Comparison of ENCODE assay signal across 16 cellular contexts in genomic region chr1:208174736-208175507, GRCh38.
DNase-seq lines count a peak whose midpoint lies in the region; FAIRE-seq and TF ChIP-seq lines count a peak whose summit lies in the region.
"Had no signal": no experiment of that assay in that cellular context is flagged by ENCODE, and none has a peak within 500 bp of the region (broad histone marks: within the 10 kb centered on the region; RNA-seq: fewer than 3 reads in every experiment).

No MANE protein-coding gene starts in this region.

- no peak overlapping the region for H4K91ac ChIP-seq in neuronal stem cell (ENCODE audit: low read depth, low read length, poor library complexity)

- no peak overlapping the region for H2BK5ac ChIP-seq in neuronal stem cell (ENCODE audit: low read length)

- H2BK15ac ChIP-seq in neuronal stem cell (ENCODE audit: low read length): peak overlapping the region; percentile 71

- H3K4me3 ChIP-seq in Caco-2 (ENCODE audit: low read depth, low read length) (no peak overlapping the region), fibroblast of pulmonary artery (replicated peaks; ENCODE audit: low read depth, low read length) (no peak overlapping the region), neuronal stem cell (ENCODE audit: low read length in 2 of 2) (no peak overlapping the region), kidney (ENCODE audit: low read length in 2 of 2) (no peak overlapping the region), adrenal gland (no peak overlapping the region)

- CTCF ChIA-PET in Caco-2 (lab: Charles Lee): no interaction called here

- peak overlapping the region; percentile 56 for H3K27ac Mint-ChIP-seq in Caco-2 (ENCODE audit: unreplicated experiment)
- H3K27ac Mint-ChIP-seq: activated CD4-positive, alpha-beta memory T cell treated with anti-CD3 and anti-CD28 coated beads for 36 hours; activated T-cell treated with anti-CD3 and anti-CD28 coated beads, Interleukin-2, amount 50 U/mL, for 72 hours had no signal

- H3K9ac ChIP-seq in neuronal stem cell (ENCODE audit: low read depth, low read length, poor library complexity) (no peak overlapping the region), kidney (ENCODE audit: low read length in 2 of 2) (no peak overlapping the region)

- H2BK12ac ChIP-seq in neuronal stem cell (ENCODE audit: low read length): no peak overlapping the region

- no peak overlapping the region for H3K4me3 Mint-ChIP-seq in Caco-2 (ENCODE audit: unreplicated experiment)
- H3K4me3 Mint-ChIP-seq: activated CD4-positive, alpha-beta memory T cell treated with anti-CD3 and anti-CD28 coated beads for 36 hours; activated T-cell treated with anti-CD3 and anti-CD28 coated beads, Interleukin-2, amount 50 U/mL, for 72 hours; central memory CD8-positive, alpha-beta T cell had no signal

- DNase-seq in Caco-2 (no peak), NCI-H69 (lab: John Stamatoyannopoulos, UW) (peak; percentile 62), fibroblast of pulmonary artery (ENCODE audit: low read depth) (peak; percentile 51), neuronal stem cell (ENCODE audit: low spot score) (no peak), KBM-7 (no peak), kidney (no peak), adrenal gland (no peak), T1000 (lab: John Stamatoyannopoulos, UW) (no peak)
- DNase-seq: activated CD4-positive, alpha-beta memory T cell treated with anti-CD3 and anti-CD28 coated beads for 36 hours; activated T-cell treated with anti-CD3 and anti-CD28 coated beads, Interleukin-2, amount 50 U/mL, for 72 hours; BE2C; islet precursor cell; KG1; NCI-H1105 treated with DMSO at 0.1 percent for 48 hours; stimulated activated CD4-positive, alpha-beta T cell treated with anti-CD3 and anti-CD28 coated beads, Interleukin-12 subunit alpha, Interleukin-12 subunit beta, amount 100 ng/mL, for 4 hours had no signal

- no peak overlapping the region for H3K14ac ChIP-seq in neuronal stem cell (ENCODE audit: low read length)

- no peaks in the 10 kb centered on the region for H3K79me1 ChIP-seq in neuronal stem cell (ENCODE audit: low read depth, low read length)

- H3K27me3 ChIP-seq in Caco-2 (replicated peaks; ENCODE audit: control insufficient read depth, insufficient read depth, low read length) (no peaks in the 10 kb centered on the region), neuronal stem cell (ENCODE audit: control insufficient read depth in 3 of 3, insufficient read depth in 3 of 3, low read depth in 1 of 3, low read length in 3 of 3) (no peaks in the 10 kb centered on the region), adrenal gland (no peaks in the 10 kb centered on the region)
- H3K27me3 ChIP-seq: BE2C had no signal

- no peak overlapping the region for H2AFZ ChIP-seq in neuronal stem cell (ENCODE audit: low read length)

- H3K36me3 ChIP-seq in Caco-2 (ENCODE audit: control insufficient read depth, insufficient read depth, low read length): no peaks in the 10 kb centered on the region
- H3K36me3 ChIP-seq in neuronal stem cell (replicated peaks in 1 of 2; ENCODE audit: control insufficient read depth in 2 of 2, insufficient read depth in 2 of 2, low read length in 2 of 2): no peaks in the 10 kb centered on the region
- no peaks in the 10 kb centered on the region for H3K36me3 ChIP-seq in kidney (ENCODE audit: control insufficient read depth in 1 of 2, insufficient read depth in 2 of 2, low read length in 2 of 2)
- H3K36me3 ChIP-seq in adrenal gland (replicated peaks in 1 of 2): no peaks in the 10 kb centered on the region

- TF ChIP-seq CTCF in Caco-2 (IDR thresholded peaks at IDR 0.05; ENCODE audit: insufficient read depth in 1 of 2, low read depth in 1 of 2, low read length in 1 of 2, severe bottlenecking in 1 of 2, unreplicated experiment in 1 of 2): no peak
- no peak for TF ChIP-seq CTCF in fibroblast of pulmonary artery (IDR thresholded peaks at IDR 0.05; ENCODE audit: low read length, missing control alignments)
- no peak for TF ChIP-seq CTCF in kidney (IDR thresholded peaks at IDR 0.05; ENCODE audit: borderline replicate concordance, extremely low read depth, insufficient read depth)
- TF ChIP-seq CTCF in adrenal gland (IDR thresholded peaks at IDR 0.05): no peak

- no peak for FAIRE-seq in kidney (lab: Jason Lieb, UNC)

- peak overlapping the region; percentile 69 for H2AK5ac ChIP-seq in neuronal stem cell (ENCODE audit: low read depth, low read length)

- H3K9me3 ChIP-seq in Caco-2: no peaks in the 10 kb centered on the region
- peaks cover 0 to 1% of the 10 kb centered on the region in 2 donors for H3K9me3 ChIP-seq in neuronal stem cell (replicated peaks in 1 of 2; ENCODE audit: control insufficient read depth in 2 of 2, insufficient read depth in 1 of 2, low read depth in 1 of 2, low read length in 2 of 2)
- no peaks in the 10 kb centered on the region for H3K9me3 ChIP-seq in kidney (ENCODE audit: control insufficient read depth in 1 of 2, low read length in 2 of 2)
- no peaks in the 10 kb centered on the region for H3K9me3 ChIP-seq in adrenal gland (replicated peaks in 1 of 3)
- H3K9me3 ChIP-seq: BE2C had no signal

- intact Hi-C loops in Caco-2 (cut with micrococcal nuclease; ENCODE audit: unreplicated experiment): no loop called here
- intact Hi-C loops in kidney (cut with DNase I): no loop called here
- intact Hi-C loops in adrenal gland (cut with DNase I): no loop called here

- H3K4me2 ChIP-seq in neuronal stem cell (ENCODE audit: insufficient read depth, low read length, poor library complexity, severe bottlenecking): no peak overlapping the region

- no peaks in the 10 kb centered on the region for H3K9me3 Mint-ChIP-seq in Caco-2 (ENCODE audit: unreplicated experiment)
- H3K9me3 Mint-ChIP-seq: activated CD4-positive, alpha-beta memory T cell treated with anti-CD3 and anti-CD28 coated beads for 36 hours; activated T-cell treated with anti-CD3 and anti-CD28 coated beads, Interleukin-2, amount 50 U/mL, for 72 hours; central memory CD8-positive, alpha-beta T cell had no signal

- no peak overlapping the region for H3K4ac ChIP-seq in neuronal stem cell (ENCODE audit: low read length)

- no CpG with 5 or more reads among the region's 6 CpGs for WGBS in neuronal stem cell (ENCODE audit: extremely low coverage in 2 of 2, insufficient read length in 2 of 2, insufficient replicate concordance in 1 of 2), 2 donors
- WGBS in adrenal gland, 4 donors: 66 to 98% (median 69%) methylated on average over 3 to 6 of the region's 6 CpGs

- no peaks in the 10 kb centered on the region for H3K36me3 Mint-ChIP-seq in Caco-2 (ENCODE audit: insufficient read depth, unreplicated experiment)
- H3K36me3 Mint-ChIP-seq: activated CD4-positive, alpha-beta memory T cell treated with anti-CD3 and anti-CD28 coated beads for 36 hours had no signal

- peak overlapping the region; percentile 32 for H3K18ac ChIP-seq in neuronal stem cell (ENCODE audit: low read length)

- H3K27ac ChIP-seq in neuronal stem cell (replicated peaks; ENCODE audit: low read length): no peak overlapping the region
- H3K27ac ChIP-seq in kidney (ENCODE audit: low read depth in 2 of 2, low read length in 2 of 2): no peak overlapping the region
- no peak overlapping the region for H3K27ac ChIP-seq in adrenal gland

- no TSS peak for BruUV-seq in Caco-2 (replicated peaks; lab: Mats Ljungman, UMichigan)

- H3K4me1 ChIP-seq in Caco-2: peaks cover 60% of the 10 kb centered on the region
- H3K4me1 ChIP-seq in neuronal stem cell (ENCODE audit: control insufficient read depth in 2 of 2, insufficient read depth in 1 of 2, low read depth in 1 of 2, low read length in 2 of 2): peaks cover 38 to 47% of the 10 kb centered on the region in 2 donors
- peaks cover 16 to 28% of the 10 kb centered on the region in 2 donors for H3K4me1 ChIP-seq in kidney (ENCODE audit: control insufficient read depth in 1 of 2, insufficient read depth in 1 of 2, low read depth in 1 of 2, low read length in 2 of 2)
- H3K4me1 ChIP-seq in adrenal gland (replicated peaks in 1 of 2): peaks cover 0 to 9% of the 10 kb centered on the region in 2 donors

- no peak overlapping the region for H2BK120ac ChIP-seq in neuronal stem cell (ENCODE audit: low read depth, low read length)

- POLR2A ChIA-PET in Caco-2 (lab: Charles Lee): interaction anchor here (1.0 kb wide), 1 partner anchor 15 kb away, joined by 3 read pairs; no protein-coding TSS in a partner anchor

- TF ChIP-seq POLR2A in adrenal gland (IDR thresholded peaks at IDR 0.05): no peak

- no peaks in the 10 kb centered on the region for H3K27me3 Mint-ChIP-seq in Caco-2 (ENCODE audit: insufficient read depth, unreplicated experiment)
- H3K27me3 Mint-ChIP-seq: activated CD4-positive, alpha-beta memory T cell treated with anti-CD3 and anti-CD28 coated beads for 36 hours had no signal

- in situ Hi-C loops in KBM-7 (cut with MboI; ENCODE audit: low pct_unique_long_range_greater_than_20kb, low sequenced_read_pairs): no loop called here

- peaks cover 48% of the 10 kb centered on the region for H3K4me1 Mint-ChIP-seq in Caco-2 (ENCODE audit: low read depth, unreplicated experiment)
- H3K4me1 Mint-ChIP-seq: central memory CD8-positive, alpha-beta T cell had no signal

- H3K23ac ChIP-seq in neuronal stem cell (ENCODE audit: low read depth, low read length, poor library complexity): no peak overlapping the region

- H4K8ac ChIP-seq in neuronal stem cell (ENCODE audit: low read depth, low read length): no peak overlapping the region

Comparison
In these comparisons a context has a peak if more than half of its experiments do, and no peak if none do; other contexts are left out.
1. DNase-seq: peak in NCI-H69 (single experiment) and fibroblast of pulmonary artery (single experiment); none in Caco-2 (0 of 2), neuronal stem cell (single experiment), KBM-7 (single experiment), kidney (single experiment), adrenal gland (0 of 7) and T1000 (single experiment).